ENCODE assay signal across 1 cellular context in genomic region chr1:19815801-19816736, GRCh38.
TF ChIP-seq lines count a peak whose summit lies in the region.

No MANE protein-coding gene starts in this region.

TF ChIP-seq in H1, 55 proteins besides CTCF, POLR2A, EP300 and RAD21:
- TF ChIP-seq POU5F1 (IDR thresholded peaks at IDR 0.05; ENCODE audit: low read depth, low read length) (no peak), TAF1 (IDR thresholded peaks at IDR 0.05; ENCODE audit: low read depth, low read length) (no peak), CHD2 (IDR thresholded peaks at IDR 0.05; ENCODE audit: low read length) (no peak), CHD7 (IDR thresholded peaks at IDR 0.05; ENCODE audit: insufficient replicate concordance, low read length) (no peak), CTBP2 (IDR thresholded peaks at IDR 0.05; ENCODE audit: borderline replicate concordance, insufficient read depth, insufficient read length, low read length) (no peak), RBBP5 (IDR thresholded peaks at IDR 0.05; ENCODE audit: borderline replicate concordance, low read depth, low read length) (no peak), SUZ12 (IDR thresholded peaks at IDR 0.05; ENCODE audit: low read length) (no peak), CBX8 (IDR thresholded peaks at IDR 0.05; ENCODE audit: borderline replicate concordance, low read depth, low read length) (no peak), SIX5 (IDR thresholded peaks at IDR 0.05; ENCODE audit: low read depth, low read length) (no peak)
